Comparison of ENCODE assay signal across 22 cellular contexts in genomic region chr2:181152221-181152620, GRCh38.
DNase-seq lines count a peak whose midpoint lies in the region; ATAC-seq, FAIRE-seq and TF ChIP-seq lines count a peak whose summit lies in the region.
"Had no signal": no experiment of that assay in that cellular context is flagged by ENCODE, and none has a peak within 500 bp of the region (broad histone marks: within the 10 kb centered on the region; RNA-seq: fewer than 3 reads in every experiment).

No MANE protein-coding gene starts in this region.

- no peak overlapping the region for H3K14ac ChIP-seq in H9 (ENCODE audit: insufficient read depth, low read length)

- H2AFZ ChIP-seq in Loucy (ENCODE audit: low read length) (no peak overlapping the region), H9 (ENCODE audit: low read length) (no peak overlapping the region)

- no peak overlapping the region for H2BK15ac ChIP-seq in H9 (ENCODE audit: low read depth, low read length)

- H3K4ac ChIP-seq in H9 (ENCODE audit: low read depth, low read length) = no peak overlapping the region

- H3K36me3 ChIP-seq in Loucy (ENCODE audit: insufficient read depth, low read length) = 0 out of 2 replicates have a peak, but pooled peaks cover 5% of the 10 kb centered on the region
- H3K36me3 ChIP-seq: brain microvascular endothelial cell, gastrocnemius medialis, spleen, vagina had no signal

- TF ChIP-seq CTCF in Loucy (conservative IDR thresholded peaks at IDR 0.05; ENCODE audit: low read length) = no peak
- no peak for TF ChIP-seq CTCF in choroid plexus epithelial cell (conservative IDR thresholded peaks at IDR 0.05; ENCODE audit: low read depth, low read length)
- TF ChIP-seq CTCF in nephron (IDR thresholded peaks at IDR 0.05; ENCODE audit: unreplicated experiment in 3 of 3) = no peak
- no peak for TF ChIP-seq CTCF in H9 (conservative IDR thresholded peaks at IDR 0.05)

- no peak overlapping the region for H2BK20ac ChIP-seq in H9 (ENCODE audit: low read depth, low read length, poor library complexity, severe bottlenecking)

- H2BK12ac ChIP-seq in H9 (ENCODE audit: insufficient read length, low read depth, low read length) = no peak overlapping the region

- no peaks in the 10 kb centered on the region for H4K20me1 ChIP-seq in Loucy (ENCODE audit: insufficient read depth, low read length, poor library complexity, severe bottlenecking)
- H4K20me1 ChIP-seq in H9 (ENCODE audit: control insufficient read depth, insufficient read depth, insufficient read length) = no peaks in the 10 kb centered on the region

- H3K23me2 ChIP-seq in H9 (ENCODE audit: insufficient read length, low read depth, low read length, poor library complexity, severe bottlenecking) = no peaks in the 10 kb centered on the region

- peak overlapping the region; percentile 19 for H3K4me2 ChIP-seq in Loucy (ENCODE audit: low read depth, low read length, poor library complexity, severe bottlenecking)
- no peak overlapping the region for H3K4me2 ChIP-seq in H9 (ENCODE audit: insufficient read depth, insufficient read length, low read length)
- H3K4me2 ChIP-seq: KMS-11 had no signal

- H3K79me2 ChIP-seq in Loucy (ENCODE audit: insufficient read depth, low read length) (0 out of 2 replicates have a peak, but pooled peaks cover 4% of the 10 kb centered on the region), H9 (ENCODE audit: insufficient read depth, low read length) (no peaks in the 10 kb centered on the region)

- no peak overlapping the region for H2AK5ac ChIP-seq in H9 (ENCODE audit: insufficient read length, low read length)

- FAIRE-seq in RCC 7860 (lab: Jason Lieb, UNC) = no peak

- no peak for ATAC-seq in GM21723 (IDR thresholded peaks at IDR 0.05; ENCODE audit: unreplicated experiment)
- ATAC-seq: activated naive CD4-positive, alpha-beta T cell treated with anti-CD3 and anti-CD28 coated beads, Interleukin-2, amount 50 U/mL, for 72 hours; gastrocnemius medialis; left cardiac atrium had no signal

- no peak overlapping the region for H3K56ac ChIP-seq in H9 (ENCODE audit: insufficient read length, low read depth, low read length)

- no peaks in the 10 kb centered on the region for H3K27me3 Mint-ChIP-seq in activated CD4-positive, alpha-beta memory T cell treated with anti-CD3 and anti-CD28 coated beads for 36 hours
- H3K27me3 Mint-ChIP-seq in activated CD4-positive, alpha-beta memory T cell treated with anti-CD3 and anti-CD28 coated beads, Interleukin-2, amount 10 ng/mL, durations not matched to agents 7 days and 5 days = peaks cover 3% of the 10 kb centered on the region
- no peaks in the 10 kb centered on the region for H3K27me3 Mint-ChIP-seq in nephron (ENCODE audit: low read depth)
- H3K27me3 Mint-ChIP-seq in H9 (ENCODE audit: low read depth) = no peaks in the 10 kb centered on the region

- no peaks in the 10 kb centered on the region for H3K27me3 ChIP-seq in Loucy (ENCODE audit: insufficient read depth, low read length, poor library complexity, severe bottlenecking)
- no peaks in the 10 kb centered on the region for H3K27me3 ChIP-seq in H9 (ENCODE audit: insufficient read depth, low read length)
- H3K27me3 ChIP-seq: brain microvascular endothelial cell, gastrocnemius medialis, spleen, vagina had no signal

- no peak overlapping the region for H2BK120ac ChIP-seq in H9 (ENCODE audit: low read depth, low read length, poor library complexity, severe bottlenecking)

- no peaks in the 10 kb centered on the region for H3K9me2 ChIP-seq in Loucy (replicated peaks; ENCODE audit: low read depth, low read length)

- H4K91ac ChIP-seq in H9 (ENCODE audit: insufficient read length, low read depth, low read length) = no peak overlapping the region

- H3K9me3 Mint-ChIP-seq in activated CD4-positive, alpha-beta memory T cell treated with anti-CD3 and anti-CD28 coated beads for 36 hours = peaks cover 15% of the 10 kb centered on the region
- peaks cover 20% of the 10 kb centered on the region for H3K9me3 Mint-ChIP-seq in activated CD4-positive, alpha-beta memory T cell treated with anti-CD3 and anti-CD28 coated beads, Interleukin-2, amount 10 ng/mL, durations not matched to agents 7 days and 5 days
- H3K9me3 Mint-ChIP-seq in nephron (peaks cover 2% of the 10 kb centered on the region), H9 (peaks cover 15 to 18% of the 10 kb centered on the region in 2 experiments)

- POLR2A ChIA-PET in activated CD4-positive, alpha-beta memory T cell treated with anti-CD3 and anti-CD28 coated beads for 36 hours (lab: Charles Lee) = no interaction called here
- POLR2A ChIA-PET in activated CD4-positive, alpha-beta memory T cell treated with anti-CD3 and anti-CD28 coated beads, Interleukin-2, amount 10 ng/mL, durations not matched to agents 7 days and 5 days (lab: Charles Lee) = interaction anchor here (1.1 to 1.2 kb wide), 2 partner anchors 11 to 44 kb away, joined by 3 to 6 read pairs; no protein-coding TSS in a partner anchor

- H3K18ac ChIP-seq in H9 (ENCODE audit: insufficient read length, low read depth, low read length) = no peak overlapping the region

- CTCF ChIA-PET in activated CD4-positive, alpha-beta memory T cell treated with anti-CD3 and anti-CD28 coated beads for 36 hours (lab: Charles Lee) = no interaction called here
- CTCF ChIA-PET in activated CD4-positive, alpha-beta memory T cell treated with anti-CD3 and anti-CD28 coated beads, Interleukin-2, amount 10 ng/mL, durations not matched to agents 7 days and 5 days (lab: Charles Lee) = interaction anchor here (1.4 to 1.8 kb wide), 2 partner anchors 47 kb away, joined by 4 to 5 read pairs; no protein-coding TSS in a partner anchor

- H2BK5ac ChIP-seq in H9 (ENCODE audit: insufficient read length, low read length) = no peak overlapping the region

- no peak overlapping the region for H3K23ac ChIP-seq in H9 (ENCODE audit: insufficient read length, low read depth, low read length)

- no peak overlapping the region for H4K8ac ChIP-seq in H9 (replicated peaks; ENCODE audit: insufficient read length, low read depth, low read length)

- H3K27ac Mint-ChIP-seq in activated CD4-positive, alpha-beta memory T cell treated with anti-CD3 and anti-CD28 coated beads for 36 hours = peak overlapping the region; percentile 38
- H3K27ac Mint-ChIP-seq in activated CD4-positive, alpha-beta memory T cell treated with anti-CD3 and anti-CD28 coated beads, Interleukin-2, amount 10 ng/mL, durations not matched to agents 7 days and 5 days = no peak overlapping the region
- peak overlapping the region; percentile 11 to 64 (median 22) for H3K27ac Mint-ChIP-seq in nephron
- H3K27ac Mint-ChIP-seq in H9 = no peak overlapping the region
- H3K27ac Mint-ChIP-seq: mesothelial cell of epicardium had no signal

- H3K4me3 ChIP-seq in Loucy (ENCODE audit: low read length, poor library complexity, severe bottlenecking) (no peak overlapping the region), choroid plexus epithelial cell (ENCODE audit: low read depth, low read length) (no peak overlapping the region)
- H3K4me3 ChIP-seq: gastrocnemius medialis, spleen, vagina had no signal

- H3K36me3 Mint-ChIP-seq in activated CD4-positive, alpha-beta memory T cell treated with anti-CD3 and anti-CD28 coated beads for 36 hours = peaks cover 17% of the 10 kb centered on the region
- peaks cover 29% of the 10 kb centered on the region for H3K36me3 Mint-ChIP-seq in activated CD4-positive, alpha-beta memory T cell treated with anti-CD3 and anti-CD28 coated beads, Interleukin-2, amount 10 ng/mL, durations not matched to agents 7 days and 5 days (ENCODE audit: low read depth)
- H3K36me3 Mint-ChIP-seq in nephron (ENCODE audit: low read depth) (no peaks in the 10 kb centered on the region), H9 (ENCODE audit: insufficient read depth in 1 of 3, low read depth in 3 of 3) (peaks cover 3 to 9% (median 3%) of the 10 kb centered on the region in 3 experiments; a peak in 5 of 7 replicates)
- H3K36me3 Mint-ChIP-seq: mesothelial cell of epicardium had no signal

- no peak overlapping the region for H3K27ac ChIP-seq in H9 (ENCODE audit: insufficient read length, low read depth, low read length)
- H3K27ac ChIP-seq: brain microvascular endothelial cell, gastrocnemius medialis, KMS-11, vagina had no signal

- no peak overlapping the region for H4K5ac ChIP-seq in H9 (ENCODE audit: insufficient read length, low read depth, low read length)

- H3K4me1 Mint-ChIP-seq in activated CD4-positive, alpha-beta memory T cell treated with anti-CD3 and anti-CD28 coated beads for 36 hours (ENCODE audit: low read depth) = peaks cover 35% of the 10 kb centered on the region
- H3K4me1 Mint-ChIP-seq in activated CD4-positive, alpha-beta memory T cell treated with anti-CD3 and anti-CD28 coated beads, Interleukin-2, amount 10 ng/mL, durations not matched to agents 7 days and 5 days = peaks cover 26% of the 10 kb centered on the region
- peaks cover 27% of the 10 kb centered on the region for H3K4me1 Mint-ChIP-seq in nephron
- H3K4me1 Mint-ChIP-seq in H9 = no peaks in the 10 kb centered on the region

- intact Hi-C loops in activated CD4-positive, alpha-beta memory T cell treated with anti-CD3 and anti-CD28 coated beads for 36 hours (cut with micrococcal nuclease) = no loop called here

- no peak overlapping the region for H3T11ph ChIP-seq in H9 (ENCODE audit: low read length)

- H3K4me3 Mint-ChIP-seq in activated CD4-positive, alpha-beta memory T cell treated with anti-CD3 and anti-CD28 coated beads for 36 hours = no peak overlapping the region
- no peak overlapping the region for H3K4me3 Mint-ChIP-seq in activated CD4-positive, alpha-beta memory T cell treated with anti-CD3 and anti-CD28 coated beads, Interleukin-2, amount 10 ng/mL, durations not matched to agents 7 days and 5 days
- no peak overlapping the region for H3K4me3 Mint-ChIP-seq in nephron
- no peak overlapping the region for H3K4me3 Mint-ChIP-seq in H9
- H3K4me3 Mint-ChIP-seq: mesothelial cell of epicardium had no signal

- H3K9me3 ChIP-seq in Loucy (ENCODE audit: insufficient read depth, low read depth, low read length) (peaks cover 16% of the 10 kb centered on the region), H9 (ENCODE audit: control insufficient read depth, low read depth, low read length) (peaks cover 12% of the 10 kb centered on the region)
- H3K9me3 ChIP-seq: gastrocnemius medialis, vagina had no signal

- peak overlapping the region; percentile 19 for H3K9ac ChIP-seq in Loucy (ENCODE audit: low read depth, low read length, poor library complexity, severe bottlenecking)
- no peak overlapping the region for H3K9ac ChIP-seq in H9 (ENCODE audit: extremely low read depth, insufficient read length, low read length)
- H3K9ac ChIP-seq: KMS-11 had no signal

- no peak for DNase-seq in activated CD4-positive, alpha-beta memory T cell treated with anti-CD3 and anti-CD28 coated beads for 36 hours
- no peak for DNase-seq in activated CD4-positive, alpha-beta memory T cell treated with anti-CD3 and anti-CD28 coated beads, Interleukin-2, amount 10 ng/mL, durations not matched to agents 7 days and 5 days
- DNase-seq in choroid plexus epithelial cell (ENCODE audit: low read depth) (peak; percentile 33), RCC 7860 (ENCODE audit: low spot score) (no peak), H9 (no peak)
- DNase-seq: activated CD4-positive, alpha-beta T cell treated with anti-CD3 and anti-CD28 coated beads for 4 hours; brain microvascular endothelial cell; C1 segment of cervical spinal cord; cortex of kidney; gastrocnemius medialis; left cardiac atrium; NCI-H1048; NCI-H2029; NCI-H446 treated with DMSO at 0.1 percent for 48 hours; spleen had no signal

- H3K79me1 ChIP-seq in H9 (ENCODE audit: insufficient read depth, low read depth, low read length, poor library complexity, severe bottlenecking) = no peaks in the 10 kb centered on the region

- H3K4me1 ChIP-seq in Loucy (ENCODE audit: insufficient read depth, low read length, poor library complexity, severe bottlenecking) (peaks cover 42% of the 10 kb centered on the region), H9 (ENCODE audit: insufficient read depth, low read length) (no peaks in the 10 kb centered on the region)
- H3K4me1 ChIP-seq: gastrocnemius medialis, vagina had no signal

- no peaks in the 10 kb centered on the region for H3F3A ChIP-seq in Loucy (ENCODE audit: low read depth)

Comparison
In these comparisons a context has a peak if more than half of its experiments do, and no peak if none do; other contexts are left out.
1. H3K27ac Mint-ChIP-seq: peak in activated CD4-positive, alpha-beta memory T cell treated with anti-CD3 and anti-CD28 coated beads for 36 hours (single experiment) and nephron (3 of 3); none in activated CD4-positive, alpha-beta memory T cell treated with anti-CD3 and anti-CD28 coated beads, Interleukin-2, amount 10 ng/mL, durations not matched to agents 7 days and 5 days (single experiment) and H9 (0 of 3).